In the genomic region with DNA sequence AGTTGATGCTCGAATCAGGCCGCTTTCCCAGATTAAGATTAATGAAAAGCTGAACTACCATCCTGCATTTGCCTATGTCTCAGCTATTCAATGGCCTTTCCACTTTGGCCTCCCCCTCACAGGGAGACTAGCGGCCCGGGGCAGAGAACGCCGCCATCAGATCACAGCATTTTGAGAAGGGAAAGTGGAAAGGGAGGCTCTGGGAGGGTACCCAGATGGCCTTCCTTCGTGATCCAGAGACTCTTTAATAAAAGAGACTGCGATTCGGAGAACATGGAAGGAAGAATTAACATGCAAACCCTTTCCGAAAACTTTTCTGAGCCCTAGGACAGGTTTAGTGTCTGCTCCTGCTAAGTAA, we compare ENCODE assay signal across 8 cellular contexts. TPM values are rescaled to one million over a fixed set of nuclear protein-coding genes. Genes with fewer than 3 reads are reported as not detected.
DNase-seq lines count a peak whose midpoint lies in the region; ATAC-seq and TF ChIP-seq lines count a peak whose summit lies in the region.

No MANE protein-coding gene starts in this region.

- no peak for TF ChIP-seq POLR2A in body of pancreas (IDR thresholded peaks at IDR 0.05)

- DNase-seq in activated T-cell treated with anti-CD3 and anti-CD28 coated beads, Interleukin-2, amount 50 U/mL, for 4 hours = no peak
- DNase-seq in activated T-cell treated with anti-CD3 and anti-CD28 coated beads, Interleukin-2, amount 50 U/mL, for 1 hour = no peak
- DNase-seq in body of pancreas (no peak), lung (ENCODE audit: low spot score) (no peak), type B pancreatic cell (ENCODE audit: extremely low spot score, unreplicated experiment) (no peak), nucleus accumbens (lab: John Stamatoyannopoulos, UW) (no peak)
- DNase-seq in activated CD4-positive, alpha-beta T cell treated with anti-CD3 and anti-CD28 coated beads, Interleukin-2, amount 50 U/mL, for 48 hours = no peak

- peak overlapping the region in 3 of 4 donors; percentile 27 to 69 (median 68) for H3K27ac ChIP-seq in body of pancreas
- H3K27ac ChIP-seq in lung (ENCODE audit: low read depth in 1 of 2, low read length in 1 of 2) = peak overlapping the region; percentile 77 to 82

- no peak for TF ChIP-seq CTCF in body of pancreas (IDR thresholded peaks at IDR 0.05)
- no peak for TF ChIP-seq CTCF in lung (IDR thresholded peaks at IDR 0.05; ENCODE audit: control extremely low read depth, extremely low read depth)
- no peak for TF ChIP-seq CTCF in type B pancreatic cell (conservative IDR thresholded peaks at IDR 0.05)

- H3K4me1 Mint-ChIP-seq in activated T-cell treated with anti-CD3 and anti-CD28 coated beads, Interleukin-2, amount 50 U/mL, for 4 hours (ENCODE audit: low read depth) = peaks cover 39% of the 10 kb centered on the region
- peaks cover 52% of the 10 kb centered on the region for H3K4me1 Mint-ChIP-seq in type B pancreatic cell (ENCODE audit: unreplicated experiment)

- H3K27ac Mint-ChIP-seq in type B pancreatic cell = peak overlapping the region; percentile 90

- peak overlapping the region; percentile 49 to 59 for H3K4me3 ChIP-seq in body of pancreas
- peak overlapping the region; percentile 83 for H3K4me3 ChIP-seq in lung

- H3K4me3 Mint-ChIP-seq in activated T-cell treated with anti-CD3 and anti-CD28 coated beads, Interleukin-2, amount 50 U/mL, for 4 hours = peak overlapping the region; percentile 95
- peak overlapping the region; percentile 96 for H3K4me3 Mint-ChIP-seq in type B pancreatic cell

- H3K27me3 ChIP-seq in body of pancreas (no peaks in the 10 kb centered on the region), lung (ENCODE audit: control insufficient read depth, insufficient read depth) (no peaks in the 10 kb centered on the region)

- no peaks in the 10 kb centered on the region for H3K9me3 Mint-ChIP-seq in activated T-cell treated with anti-CD3 and anti-CD28 coated beads, Interleukin-2, amount 50 U/mL, for 4 hours
- H3K9me3 Mint-ChIP-seq in type B pancreatic cell = no peaks in the 10 kb centered on the region

- H3K9me3 ChIP-seq in body of pancreas (no peaks in the 10 kb centered on the region), lung (ENCODE audit: control insufficient read depth in 2 of 2, insufficient read depth in 1 of 2, low read length in 1 of 2) (no peaks in the 10 kb centered on the region)

- ATAC-seq in activated T-cell treated with anti-CD3 and anti-CD28 coated beads, Interleukin-2, amount 50 U/mL, for 4 hours = peak; percentile 13 to 20
- ATAC-seq in body of pancreas = peak; percentile 10
- no peak for ATAC-seq in lung (ENCODE audit: insufficient read depth, low FRiP score)
- no peak for ATAC-seq in HG03457 (IDR thresholded peaks at IDR 0.05; ENCODE audit: unreplicated experiment)

- intact Hi-C loops in body of pancreas (cut with DNase I) = no loop called here

- H3K36me3 Mint-ChIP-seq in activated T-cell treated with anti-CD3 and anti-CD28 coated beads, Interleukin-2, amount 50 U/mL, for 4 hours (ENCODE audit: insufficient read depth) = peaks cover 8% of the 10 kb centered on the region
- peaks cover 12% of the 10 kb centered on the region for H3K36me3 Mint-ChIP-seq in type B pancreatic cell

- WGBS in body of pancreas, 2 donors = 2% methylated on average over 10 of the region's 10 CpGs
- 9 to 10% methylated on average over 10 of the region's 10 CpGs for WGBS in lung, 2 donors

- H3K36me3 ChIP-seq in body of pancreas (replicated peaks in 1 of 2; ENCODE audit: insufficient read depth in 1 of 2, low read depth in 2 of 2) = no peaks in the 10 kb centered on the region
- no peaks in the 10 kb centered on the region for H3K36me3 ChIP-seq in lung (ENCODE audit: control insufficient read depth in 2 of 2, insufficient read depth in 2 of 2, low read length in 2 of 2)

- peaks cover 21% of the 10 kb centered on the region for H3K4me1 ChIP-seq in body of pancreas
- peaks cover 3 to 14% of the 10 kb centered on the region in 2 donors for H3K4me1 ChIP-seq in lung (ENCODE audit: control insufficient read depth in 2 of 2, insufficient read depth in 2 of 2, low read length in 2 of 2)

- H3K27me3 Mint-ChIP-seq in activated T-cell treated with anti-CD3 and anti-CD28 coated beads, Interleukin-2, amount 50 U/mL, for 4 hours (ENCODE audit: low read depth) = no peaks in the 10 kb centered on the region
- no peaks in the 10 kb centered on the region for H3K27me3 Mint-ChIP-seq in type B pancreatic cell

RNA-seq across cellular contexts. Expression of gene MRPS18A, which starts 0.5 kb away (rescaled TPM):
- total RNA-seq in activated T-cell treated with anti-CD3 and anti-CD28 coated beads, Interleukin-2, amount 50 U/mL, for 4 hours = 10 to 100 TPM; 70.0 to 75.1 (median 72.7) TPM
- 10 to 100 TPM; 16.9 to 36.3 TPM for total RNA-seq in body of pancreas
- total RNA-seq in lung = 10 to 100 TPM; 36.4 to 37.8 TPM
- polyA plus RNA-seq in lung = 10 to 100 TPM; 39.2 to 48.4 TPM
- total RNA-seq in type B pancreatic cell (ENCODE audit: low replicate concordance) = 43.7 and 49.1 TPM in 2 replicates

RNA-seq across cellular contexts. Expression of gene RSPH9, which starts 42.2 kb away (rescaled TPM):
- not detected for total RNA-seq in activated T-cell treated with anti-CD3 and anti-CD28 coated beads, Interleukin-2, amount 50 U/mL, for 4 hours
- total RNA-seq in body of pancreas (not detected), lung (1 to 10 TPM; 5.4 to 6.4 TPM), type B pancreatic cell (ENCODE audit: low replicate concordance) (0.14 and 0.53 TPM in 2 replicates)
- polyA plus RNA-seq in lung = 1 to 10 TPM; 1.7 to 3.8 TPM

RNA-seq across cellular contexts. Expression of gene MAD2L1BP, which starts 51.4 kb away (rescaled TPM):
- 10 to 100 TPM; 32.1 to 32.7 (median 32.3) TPM for total RNA-seq in activated T-cell treated with anti-CD3 and anti-CD28 coated beads, Interleukin-2, amount 50 U/mL, for 4 hours
- total RNA-seq in body of pancreas (10 to 100 TPM; 14.8 to 17.4 TPM), lung (10 to 100 TPM; 18.0 to 19.5 TPM), type B pancreatic cell (ENCODE audit: low replicate concordance) (33.3 and 40.0 TPM in 2 replicates)
- 10 to 100 TPM; 14.9 to 29.3 TPM for polyA plus RNA-seq in lung

RNA-seq across cellular contexts. Expression of gene GTPBP2, which starts 58.0 kb away (rescaled TPM):
- 10 to 100 TPM; 37.3 to 50.3 (median 39.1) TPM for total RNA-seq in activated T-cell treated with anti-CD3 and anti-CD28 coated beads, Interleukin-2, amount 50 U/mL, for 4 hours
- total RNA-seq in body of pancreas (10 to 100 TPM; 32.9 to 55.0 TPM), lung (10 to 100 TPM; 54.0 to 78.4 TPM), type B pancreatic cell (ENCODE audit: low replicate concordance) (48.6 and 77.6 TPM in 2 replicates)
- 10 to 100 TPM; 49.9 to 67.5 TPM for polyA plus RNA-seq in lung

Comparison
In these comparisons a context has a peak if more than half of its experiments do, and no peak if none do; other contexts are left out.
1. ATAC-seq: peak in activated T-cell treated with anti-CD3 and anti-CD28 coated beads, Interleukin-2, amount 50 U/mL, for 4 hours (2 of 2) and body of pancreas (single experiment); none in lung (single experiment) and HG03457 (single experiment).